ENCODE assay signal across 8 cellular contexts in the genomic region with DNA sequence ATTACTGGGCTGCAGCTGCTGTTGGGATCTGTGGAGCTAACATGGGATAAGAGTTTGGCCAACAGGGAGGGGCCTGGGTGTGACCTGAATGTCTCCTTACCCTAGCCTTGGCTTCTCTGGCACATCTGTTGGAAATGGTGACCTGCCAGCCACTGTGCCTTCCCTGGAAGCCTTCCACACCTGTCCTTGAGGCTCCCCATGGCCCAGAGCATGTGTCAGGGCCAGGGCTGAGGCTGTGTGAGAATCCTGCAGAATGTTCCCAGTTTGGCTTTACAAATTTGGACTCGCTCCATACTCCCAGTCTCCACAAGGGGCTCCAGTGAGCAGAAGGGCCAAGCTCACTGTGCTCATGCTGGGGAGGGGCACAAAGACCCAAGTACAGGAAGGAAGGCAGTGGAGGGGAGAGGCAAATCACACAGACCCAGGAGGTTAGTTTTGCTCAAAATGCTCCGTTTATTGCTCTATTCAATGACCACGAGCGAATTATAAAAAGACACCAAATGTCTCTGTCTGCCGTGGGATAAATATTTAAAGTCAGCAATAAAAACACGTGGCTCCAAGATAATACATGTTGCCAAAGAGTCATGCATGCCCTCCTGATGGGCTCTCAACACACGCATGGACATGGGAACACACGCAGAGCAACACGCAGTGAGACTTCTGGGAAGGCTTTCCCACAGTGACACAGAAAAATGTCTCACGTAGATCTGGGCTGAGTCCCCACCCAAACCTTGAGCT. TPM values are rescaled to one million over a fixed set of nuclear protein-coding genes. Genes with fewer than 3 reads are reported as not detected.
DNase-seq lines count a peak whose midpoint lies in the region; ATAC-seq and TF ChIP-seq lines count a peak whose summit lies in the region.

No MANE protein-coding gene starts in this region.

- TF ChIP-seq CTCF in AG09319 (IDR thresholded peaks at IDR 0.05; ENCODE audit: low read depth, low read length) (peak; percentile 84), GM12875 (IDR thresholded peaks at IDR 0.05; ENCODE audit: borderline replicate concordance, insufficient read depth, low read depth, low read length) (peak; percentile 97), esophagus muscularis mucosa (IDR thresholded peaks at IDR 0.05) (peak; percentile 42 to 81 (median 46)), neural progenitor cell (IDR thresholded peaks at IDR 0.05) (peak; percentile 77)

- no peak overlapping the region for H3K4me3 Mint-ChIP-seq in neural progenitor cell

- peaks cover 4% of the 10 kb centered on the region for H3K27me3 Mint-ChIP-seq in neural progenitor cell (ENCODE audit: insufficient read depth, low read depth)

- H3K79me2 ChIP-seq in neural progenitor cell (ENCODE audit: low read depth): no peaks in the 10 kb centered on the region

- H3K4me1 ChIP-seq in esophagus muscularis mucosa: peaks cover 5 to 8% (median 7%) of the 10 kb centered on the region in 4 donors
- H3K4me1 ChIP-seq in neural progenitor cell: peaks cover 15% of the 10 kb centered on the region

- no peaks in the 10 kb centered on the region for H3K36me3 Mint-ChIP-seq in neural progenitor cell

- H3F3A ChIP-seq in neural progenitor cell (ENCODE audit: low read depth): no peaks in the 10 kb centered on the region

- H3K4me3 ChIP-seq in GM12875 (ENCODE audit: low read depth, low read length) (no peak overlapping the region), esophagus muscularis mucosa (no peak overlapping the region), neural progenitor cell (no peak overlapping the region)

- no peak for TF ChIP-seq EP300 in esophagus muscularis mucosa (IDR thresholded peaks at IDR 0.05)

- H3K4me2 ChIP-seq in neural progenitor cell: no peak overlapping the region

- no peaks in the 10 kb centered on the region for H4K20me1 ChIP-seq in neural progenitor cell (ENCODE audit: low read depth)

- WGBS in esophagus muscularis mucosa: 47% methylated on average over 10 of the region's 10 CpGs

- H3K27ac ChIP-seq in esophagus muscularis mucosa (replicated peaks in 1 of 4) (no peak overlapping the region), neural progenitor cell (no peak overlapping the region)

- ATAC-seq in GM19452 (IDR thresholded peaks at IDR 0.05; ENCODE audit: unreplicated experiment): no peak

- DNase-seq in AG09319 (ENCODE audit: extremely low read depth, low read depth) (no peak), M059J (ENCODE audit: low read depth) (peak; percentile 20), esophagus muscularis mucosa (ENCODE audit: extremely low spot score) (no peak), neural progenitor cell (ENCODE audit: low spot score) (peak; percentile 71), GOT3 (lab: John Stamatoyannopoulos, UW) (no peak)
- DNase-seq in activated CD8-positive, alpha-beta memory T cell treated with anti-CD3 and anti-CD28 coated beads for 24 hours: peak; percentile 78

- intact Hi-C loops in esophagus muscularis mucosa (cut with DNase I): no loop called here

- H3K27me3 ChIP-seq in esophagus muscularis mucosa: no peaks in the 10 kb centered on the region
- no peaks in the 10 kb centered on the region for H3K27me3 ChIP-seq in neural progenitor cell

- peaks cover 13% of the 10 kb centered on the region for H3K4me1 Mint-ChIP-seq in neural progenitor cell

- peak overlapping the region; percentile 38 for H3K27ac Mint-ChIP-seq in neural progenitor cell

- TF ChIP-seq POLR2A in esophagus muscularis mucosa (IDR thresholded peaks at IDR 0.05; ENCODE audit: low read depth): no peak

- no peaks in the 10 kb centered on the region for H3K9me3 Mint-ChIP-seq in neural progenitor cell

- H3K36me3 ChIP-seq in esophagus muscularis mucosa (no peaks in the 10 kb centered on the region), neural progenitor cell (no peaks in the 10 kb centered on the region)

- H3K9ac ChIP-seq in neural progenitor cell: no peak overlapping the region

- no peak overlapping the region for H2AFZ ChIP-seq in neural progenitor cell (replicated peaks)

- H3K9me3 ChIP-seq in esophagus muscularis mucosa: no peaks in the 10 kb centered on the region
- no peaks in the 10 kb centered on the region for H3K9me3 ChIP-seq in neural progenitor cell (ENCODE audit: low read depth)

RNA-seq across cellular contexts. Expression of gene IGSF22, which starts 1.7 kb away (rescaled TPM):
- not detected in 2 replicates for total RNA-seq in M059J (2014; rRNA removed; shearing (Covaris generic))
- total RNA-seq in esophagus muscularis mucosa (under 1 TPM in 2 of 4 donors, not detected in 2; 0.17 to 0.23 TPM), neural progenitor cell (ENCODE audit: low replicate concordance) (0.41 TPM in 1 of 2 replicates, not detected in the other)

RNA-seq across cellular contexts. Expression of gene TMEM86A, which starts 29.1 kb away (rescaled TPM):
- total RNA-seq in M059J (2014; rRNA removed; shearing (Covaris generic)): 0.94 and 1.1 TPM in 2 replicates
- total RNA-seq in esophagus muscularis mucosa: 1 to 10 TPM; 2.5 to 5.5 (median 4.2) TPM
- total RNA-seq in neural progenitor cell (ENCODE audit: low replicate concordance): 0.87 TPM in 1 of 2 replicates, not detected in the other

Comparison
In these comparisons a context has a peak if more than half of its experiments do, and no peak if none do; other contexts are left out.
1. DNase-seq: peak in M059J (single experiment), activated CD8-positive, alpha-beta memory T cell treated with anti-CD3 and anti-CD28 coated beads for 24 hours (single experiment) and neural progenitor cell (single experiment); none in AG09319 (single experiment), esophagus muscularis mucosa (single experiment) and GOT3 (single experiment).
2. CTCF ChIP-seq: peak in every context shown above with its lines; median percentile 97 in GM12875; 84 in AG09319; 77 in neural progenitor cell; 46 in esophagus muscularis mucosa.